In genomic region chr16:11407047-11407982, GRCh38 we compare ENCODE assay signal across 1 cellular context.
A peak's percentile ranks its signal among the peaks of the same experiment; 100 is the strongest.
TF ChIP-seq lines count a peak whose summit lies in the region.

No MANE protein-coding gene starts in this region.

TF ChIP-seq in K562, 482 proteins besides CTCF, POLR2A, EP300 and RAD21 (continued from another document and continues in another):
- TF ChIP-seq, protein P1, sequence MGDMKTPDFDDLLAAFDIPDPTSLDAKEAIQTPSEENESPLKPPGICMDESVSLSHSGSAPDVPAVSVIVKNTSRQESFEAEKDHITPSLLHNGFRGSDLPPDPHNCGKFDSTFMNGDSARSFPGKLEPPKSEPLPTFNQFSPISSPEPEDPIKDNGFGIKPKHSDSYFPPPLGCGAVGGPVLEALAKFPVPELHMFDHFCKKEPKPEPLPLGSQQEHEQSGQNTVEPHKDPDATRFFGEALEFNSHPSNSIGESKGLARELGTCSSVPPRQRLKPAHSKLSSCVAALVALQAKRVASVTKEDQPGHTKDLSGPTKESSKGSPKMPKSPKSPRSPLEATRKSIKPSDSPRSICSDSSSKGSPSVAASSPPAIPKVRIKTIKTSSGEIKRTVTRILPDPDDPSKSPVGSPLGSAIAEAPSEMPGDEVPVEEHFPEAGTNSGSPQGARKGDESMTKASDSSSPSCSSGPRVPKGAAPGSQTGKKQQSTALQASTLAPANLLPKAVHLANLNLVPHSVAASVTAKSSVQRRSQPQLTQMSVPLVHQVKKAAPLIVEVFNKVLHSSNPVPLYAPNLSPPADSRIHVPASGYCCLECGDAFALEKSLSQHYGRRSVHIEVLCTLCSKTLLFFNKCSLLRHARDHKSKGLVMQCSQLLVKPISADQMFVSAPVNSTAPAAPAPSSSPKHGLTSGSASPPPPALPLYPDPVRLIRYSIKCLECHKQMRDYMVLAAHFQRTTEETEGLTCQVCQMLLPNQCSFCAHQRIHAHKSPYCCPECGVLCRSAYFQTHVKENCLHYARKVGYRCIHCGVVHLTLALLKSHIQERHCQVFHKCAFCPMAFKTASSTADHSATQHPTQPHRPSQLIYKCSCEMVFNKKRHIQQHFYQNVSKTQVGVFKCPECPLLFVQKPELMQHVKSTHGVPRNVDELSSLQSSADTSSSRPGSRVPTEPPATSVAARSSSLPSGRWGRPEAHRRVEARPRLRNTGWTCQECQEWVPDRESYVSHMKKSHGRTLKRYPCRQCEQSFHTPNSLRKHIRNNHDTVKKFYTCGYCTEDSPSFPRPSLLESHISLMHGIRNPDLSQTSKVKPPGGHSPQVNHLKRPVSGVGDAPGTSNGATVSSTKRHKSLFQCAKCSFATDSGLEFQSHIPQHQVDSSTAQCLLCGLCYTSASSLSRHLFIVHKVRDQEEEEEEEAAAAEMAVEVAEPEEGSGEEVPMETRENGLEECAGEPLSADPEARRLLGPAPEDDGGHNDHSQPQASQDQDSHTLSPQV (IDR thresholded peaks at IDR 0.05), result no peak
- TF ChIP-seq L3MBTL2 (IDR thresholded peaks at IDR 0.05) (no peak), HMG20B (CRISPR knock-in tag; IDR thresholded peaks at IDR 0.05) (no peak), ZNF347 (CRISPR knock-in tag; IDR thresholded peaks at IDR 0.05; ENCODE audit: low read depth) (no peak), MAFG (tag; conservative IDR thresholded peaks at IDR 0.05) (no peak), HINFP (tag; conservative IDR thresholded peaks at IDR 0.05; ENCODE audit: low read depth) (no peak), NCOA4 (IDR thresholded peaks at IDR 0.05; ENCODE audit: partially characterized antibody) (no peak), FOXK1 (CRISPR knock-in tag; IDR thresholded peaks at IDR 0.05; ENCODE audit: borderline replicate concordance) (no peak), ZNF143 (CRISPR knock-in tag; IDR thresholded peaks at IDR 0.05) (no peak), ZKSCAN8 (CRISPR knock-in tag; IDR thresholded peaks at IDR 0.05) (no peak), GATAD2A (IDR thresholded peaks at IDR 0.05) (no peak), ID3 (CRISPR knock-in tag; IDR thresholded peaks at IDR 0.05) (no peak), ID3 (tag; IDR thresholded peaks at IDR 0.05) (no peak), ZFP1 (CRISPR knock-in tag; IDR thresholded peaks at IDR 0.05) (no peak), ZNF318 (IDR thresholded peaks at IDR 0.05; ENCODE audit: borderline replicate concordance in 1 of 2, low read depth in 1 of 2) (no peak), TBP (optimal IDR thresholded peaks at IDR 0.05; ENCODE audit: low read depth, low read length) (no peak), ZNF12 (CRISPR knock-in tag; IDR thresholded peaks at IDR 0.05) (no peak), POLR2B (IDR thresholded peaks at IDR 0.05; ENCODE audit: low read depth, partially characterized antibody) (no peak), HDAC3 (IDR thresholded peaks at IDR 0.05; ENCODE audit: borderline replicate concordance, partially characterized antibody) (no peak), ARNT (IDR thresholded peaks at IDR 0.05) (0 out of 4 replicates have a peak, but pooled peaks of 1 of the 2 experiments have one; percentile 20), POLR2H (tag; IDR thresholded peaks at IDR 0.05; ENCODE audit: low read depth) (no peak), ZNF445 (CRISPR knock-in tag; IDR thresholded peaks at IDR 0.05; ENCODE audit: low read depth) (no peak), DPF2 (IDR thresholded peaks at IDR 0.05) (no peak), SMC3 (conservative IDR thresholded peaks at IDR 0.05; ENCODE audit: insufficient read depth, low read depth, low read length) (peak; percentile 68), ZNF512 (tag; IDR thresholded peaks at IDR 0.05) (no peak)
- TF ChIP-seq, protein P2, sequence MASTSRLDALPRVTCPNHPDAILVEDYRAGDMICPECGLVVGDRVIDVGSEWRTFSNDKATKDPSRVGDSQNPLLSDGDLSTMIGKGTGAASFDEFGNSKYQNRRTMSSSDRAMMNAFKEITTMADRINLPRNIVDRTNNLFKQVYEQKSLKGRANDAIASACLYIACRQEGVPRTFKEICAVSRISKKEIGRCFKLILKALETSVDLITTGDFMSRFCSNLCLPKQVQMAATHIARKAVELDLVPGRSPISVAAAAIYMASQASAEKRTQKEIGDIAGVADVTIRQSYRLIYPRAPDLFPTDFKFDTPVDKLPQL (IDR thresholded peaks at IDR 0.05; ENCODE audit: extremely low read depth, insufficient read length), result no peak
- TF ChIP-seq, protein P3, sequence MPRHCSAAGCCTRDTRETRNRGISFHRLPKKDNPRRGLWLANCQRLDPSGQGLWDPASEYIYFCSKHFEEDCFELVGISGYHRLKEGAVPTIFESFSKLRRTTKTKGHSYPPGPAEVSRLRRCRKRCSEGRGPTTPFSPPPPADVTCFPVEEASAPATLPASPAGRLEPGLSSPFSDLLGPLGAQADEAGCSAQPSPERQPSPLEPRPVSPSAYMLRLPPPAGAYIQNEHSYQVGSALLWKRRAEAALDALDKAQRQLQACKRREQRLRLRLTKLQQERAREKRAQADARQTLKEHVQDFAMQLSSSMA (CRISPR knock-in tag; IDR thresholded peaks at IDR 0.05), result no peak
- TF ChIP-seq, protein P4, sequence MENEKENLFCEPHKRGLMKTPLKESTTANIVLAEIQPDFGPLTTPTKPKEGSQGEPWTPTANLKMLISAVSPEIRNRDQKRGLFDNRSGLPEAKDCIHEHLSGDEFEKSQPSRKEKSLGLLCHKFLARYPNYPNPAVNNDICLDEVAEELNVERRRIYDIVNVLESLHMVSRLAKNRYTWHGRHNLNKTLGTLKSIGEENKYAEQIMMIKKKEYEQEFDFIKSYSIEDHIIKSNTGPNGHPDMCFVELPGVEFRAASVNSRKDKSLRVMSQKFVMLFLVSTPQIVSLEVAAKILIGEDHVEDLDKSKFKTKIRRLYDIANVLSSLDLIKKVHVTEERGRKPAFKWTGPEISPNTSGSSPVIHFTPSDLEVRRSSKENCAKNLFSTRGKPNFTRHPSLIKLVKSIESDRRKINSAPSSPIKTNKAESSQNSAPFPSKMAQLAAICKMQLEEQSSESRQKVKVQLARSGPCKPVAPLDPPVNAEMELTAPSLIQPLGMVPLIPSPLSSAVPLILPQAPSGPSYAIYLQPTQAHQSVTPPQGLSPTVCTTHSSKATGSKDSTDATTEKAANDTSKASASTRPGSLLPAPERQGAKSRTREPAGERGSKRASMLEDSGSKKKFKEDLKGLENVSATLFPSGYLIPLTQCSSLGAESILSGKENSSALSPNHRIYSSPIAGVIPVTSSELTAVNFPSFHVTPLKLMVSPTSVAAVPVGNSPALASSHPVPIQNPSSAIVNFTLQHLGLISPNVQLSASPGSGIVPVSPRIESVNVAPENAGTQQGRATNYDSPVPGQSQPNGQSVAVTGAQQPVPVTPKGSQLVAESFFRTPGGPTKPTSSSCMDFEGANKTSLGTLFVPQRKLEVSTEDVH (IDR thresholded peaks at IDR 0.05; ENCODE audit: low read depth, partially characterized antibody), result no peak
- TF ChIP-seq, protein P5, sequence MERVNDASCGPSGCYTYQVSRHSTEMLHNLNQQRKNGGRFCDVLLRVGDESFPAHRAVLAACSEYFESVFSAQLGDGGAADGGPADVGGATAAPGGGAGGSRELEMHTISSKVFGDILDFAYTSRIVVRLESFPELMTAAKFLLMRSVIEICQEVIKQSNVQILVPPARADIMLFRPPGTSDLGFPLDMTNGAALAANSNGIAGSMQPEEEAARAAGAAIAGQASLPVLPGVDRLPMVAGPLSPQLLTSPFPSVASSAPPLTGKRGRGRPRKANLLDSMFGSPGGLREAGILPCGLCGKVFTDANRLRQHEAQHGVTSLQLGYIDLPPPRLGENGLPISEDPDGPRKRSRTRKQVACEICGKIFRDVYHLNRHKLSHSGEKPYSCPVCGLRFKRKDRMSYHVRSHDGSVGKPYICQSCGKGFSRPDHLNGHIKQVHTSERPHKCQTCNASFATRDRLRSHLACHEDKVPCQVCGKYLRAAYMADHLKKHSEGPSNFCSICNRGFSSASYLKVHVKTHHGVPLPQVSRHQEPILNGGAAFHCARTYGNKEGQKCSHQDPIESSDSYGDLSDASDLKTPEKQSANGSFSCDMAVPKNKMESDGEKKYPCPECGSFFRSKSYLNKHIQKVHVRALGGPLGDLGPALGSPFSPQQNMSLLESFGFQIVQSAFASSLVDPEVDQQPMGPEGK (CRISPR knock-in tag; IDR thresholded peaks at IDR 0.05; ENCODE audit: borderline replicate concordance), result no peak
